Comparison of ENCODE assay signal across 1 cellular context in genomic region chr4:95204267-95204835, GRCh38.
TF ChIP-seq lines count a peak whose summit lies in the region.

No MANE protein-coding gene starts in this region.

TF ChIP-seq in SK-N-SH treated with all-trans-retinoic acid at 6 μM for 48 hours, 23 proteins besides CTCF, POLR2A, EP300 and RAD21 (continued from another document):
- TF ChIP-seq TSHZ2 (CRISPR knock-in tag; IDR thresholded peaks at IDR 0.05): no peak
- TF ChIP-seq CSRNP3 (CRISPR knock-in tag; IDR thresholded peaks at IDR 0.05): no peak
- TF ChIP-seq PATZ1 (CRISPR knock-in tag; IDR thresholded peaks at IDR 0.05; ENCODE audit: borderline replicate concordance): no peak
